In the genomic region with DNA sequence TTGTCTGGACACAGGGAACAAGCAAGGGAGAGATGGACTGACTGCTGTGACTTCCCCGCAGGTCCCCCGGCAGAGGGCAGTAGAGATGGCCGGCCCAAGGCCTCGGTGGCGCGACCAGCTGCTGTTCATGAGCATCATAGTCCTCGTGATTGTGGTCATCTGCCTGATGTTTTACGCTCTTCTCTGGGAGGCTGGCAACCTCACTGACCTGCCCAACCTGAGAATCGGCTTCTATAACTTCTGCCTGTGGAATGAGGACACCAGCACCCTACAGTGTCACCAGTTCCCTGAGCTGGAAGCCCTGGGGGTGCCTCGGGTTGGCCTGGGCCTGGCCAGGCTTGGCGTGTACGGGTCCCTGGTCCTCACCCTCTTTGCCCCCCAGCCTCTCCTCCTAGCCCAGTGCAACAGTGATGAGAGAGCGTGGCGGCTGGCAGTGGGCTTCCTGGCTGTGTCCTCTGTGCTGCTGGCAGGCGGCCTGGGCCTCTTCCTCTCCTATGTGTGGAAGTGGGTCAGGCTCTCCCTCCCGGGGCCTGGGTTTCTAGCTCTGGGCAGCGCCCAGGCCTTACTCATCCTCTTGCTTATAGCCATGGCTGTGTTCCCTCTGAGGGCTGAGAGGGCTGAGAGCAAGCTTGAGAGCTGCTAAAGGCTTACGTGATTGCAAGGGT, we compare ENCODE assay signal across 11 cellular contexts. TPM values are rescaled to one million over a fixed set of nuclear protein-coding genes. Genes with fewer than 3 reads are reported as not detected.
DNase-seq lines count a peak whose midpoint lies in the region; ATAC-seq and TF ChIP-seq lines count a peak whose summit lies in the region.
"Had no signal": no experiment of that assay in that cellular context is flagged by ENCODE, and none has a peak within 500 bp of the region (broad histone marks: within the 10 kb centered on the region; RNA-seq: fewer than 3 reads in every experiment).

No MANE protein-coding gene starts in this region.

- no peak for TF ChIP-seq POLR2A in breast epithelium (IDR thresholded peaks at IDR 0.05)

- H3K36me3 Mint-ChIP-seq in MCF 10A (ENCODE audit: insufficient read depth, unreplicated experiment) = peaks cover 31% of the 10 kb centered on the region
- peaks cover 41% of the 10 kb centered on the region for H3K36me3 Mint-ChIP-seq in type B pancreatic cell

- TF ChIP-seq CTCF in breast epithelium (IDR thresholded peaks at IDR 0.05) = no peak
- no peak for TF ChIP-seq CTCF in MCF 10A (IDR thresholded peaks at IDR 0.05; ENCODE audit: unreplicated experiment)
- peak; percentile 5 for TF ChIP-seq CTCF in kidney epithelial cell (IDR thresholded peaks at IDR 0.05; ENCODE audit: insufficient read depth, low read length, poor library complexity, severe bottlenecking)
- TF ChIP-seq CTCF in type B pancreatic cell (conservative IDR thresholded peaks at IDR 0.05) = no peak

- POLR2A ChIA-PET in MCF 10A (lab: Yijun Ruan, JAX) = interaction anchor here (0.9 to 3.2 kb wide), 5 partner anchors 8 to 178 kb away, joined by 3 to 11 read pairs (median 3); a partner anchor contains a TSS

- BruUV-seq in MCF 10A (replicated peaks; lab: Mats Ljungman, UMichigan) = no TSS peak

- H3K27me3 ChIP-seq in breast epithelium (no peaks in the 10 kb centered on the region), adipocyte (replicated peaks; ENCODE audit: control insufficient read depth, insufficient read depth, low read length) (no peaks in the 10 kb centered on the region), kidney epithelial cell (ENCODE audit: control insufficient read depth, insufficient read depth, low read length) (no peaks in the 10 kb centered on the region)
- H3K27me3 ChIP-seq: SJCRH30 had no signal

- no peak for ATAC-seq in GM21526 (IDR thresholded peaks at IDR 0.05; ENCODE audit: low FRiP score, unreplicated experiment)

- H3K27ac Mint-ChIP-seq in MCF 10A (ENCODE audit: low read depth, unreplicated experiment) = no peak overlapping the region
- H3K27ac Mint-ChIP-seq in type B pancreatic cell = peak overlapping the region; percentile 73

- H3K27ac ChIP-seq in breast epithelium = peak overlapping the region; percentile 94 to 98
- H3K27ac ChIP-seq: SJCRH30 had no signal

- intact Hi-C loops in breast epithelium (cut with DNase I; ENCODE audit: low total_unique reads) = no loop called here
- intact Hi-C loops in MCF 10A (cut with micrococcal nuclease) = no loop called here

- H3K36me3 ChIP-seq in breast epithelium = peaks cover 11% of the 10 kb centered on the region
- H3K36me3 ChIP-seq in adipocyte (ENCODE audit: control insufficient read depth, insufficient read depth, low read length, severe bottlenecking) = peaks cover 56% of the 10 kb centered on the region
- peaks cover 2% of the 10 kb centered on the region for H3K36me3 ChIP-seq in kidney epithelial cell (ENCODE audit: control insufficient read depth, insufficient read depth, low read length)

- H3K4me1 Mint-ChIP-seq in MCF 10A (ENCODE audit: insufficient read depth, unreplicated experiment) (peaks cover 24% of the 10 kb centered on the region), type B pancreatic cell (ENCODE audit: unreplicated experiment) (peaks cover 35% of the 10 kb centered on the region)

- H3K4me3 ChIP-seq in breast epithelium (no peak overlapping the region), adipocyte (ENCODE audit: low read length) (no peak overlapping the region), kidney epithelial cell (ENCODE audit: low read depth, low read length) (no peak overlapping the region)
- H3K4me3 ChIP-seq: SJCRH30 had no signal

- peaks cover 0 to 13% of the 10 kb centered on the region in 2 donors for H3K4me1 ChIP-seq in breast epithelium
- peaks cover 80% of the 10 kb centered on the region for H3K4me1 ChIP-seq in adipocyte (ENCODE audit: control insufficient read depth, insufficient read depth, low read length)

- H3K4me3 Mint-ChIP-seq in MCF 10A (ENCODE audit: unreplicated experiment) (no peak overlapping the region), type B pancreatic cell (no peak overlapping the region)

- no peak for DNase-seq in breast epithelium (ENCODE audit: low spot score in 2 of 2)
- DNase-seq in MCF 10A (ENCODE audit: unreplicated experiment) = no peak
- no peak for DNase-seq in adipocyte (ENCODE audit: low read depth)
- DNase-seq in kidney epithelial cell (ENCODE audit: low read depth) = no peak
- no peak for DNase-seq in type B pancreatic cell (ENCODE audit: extremely low spot score, unreplicated experiment)
- no peak for DNase-seq in NCI-H69 (lab: John Stamatoyannopoulos, UW)
- DNase-seq in mucosa of gallbladder (ENCODE audit: low spot score) = no peak
- DNase-seq: kidney glomerular epithelial cell, NCI-H1930, SJCRH30 had no signal

- CTCF ChIA-PET in MCF 10A (lab: Yijun Ruan, JAX) = interaction anchor here (1.2 kb wide), 1 partner anchor 177 kb away, joined by 5 read pairs; no protein-coding TSS in a partner anchor

- peak overlapping the region; percentile 58 for H3K9ac ChIP-seq in adipocyte (ENCODE audit: low read length)

- H3K9me3 Mint-ChIP-seq in MCF 10A (ENCODE audit: unreplicated experiment) (peaks cover 6% of the 10 kb centered on the region), type B pancreatic cell (peaks cover 5% of the 10 kb centered on the region)

- H3K27me3 Mint-ChIP-seq in MCF 10A (ENCODE audit: insufficient read depth, unreplicated experiment) = no peaks in the 10 kb centered on the region
- no peaks in the 10 kb centered on the region for H3K27me3 Mint-ChIP-seq in type B pancreatic cell

- no peaks in the 10 kb centered on the region for H3K9me3 ChIP-seq in breast epithelium
- H3K9me3 ChIP-seq in adipocyte (ENCODE audit: control insufficient read depth, low read length) = no peaks in the 10 kb centered on the region
- H3K9me3 ChIP-seq: SJCRH30 had no signal

RNA-seq across cellular contexts. Expression of a gene that starts 6.0 kb away (rescaled TPM):
- total RNA-seq in breast epithelium = 10 to 100 TPM; 36.8 to 41.6 (median 41.6) TPM
- total RNA-seq in MCF 10A (2022) = 66.0 and 71.0 TPM in 2 replicates
- 74.2 and 76.5 TPM in 2 replicates for total RNA-seq in kidney epithelial cell
- total RNA-seq in type B pancreatic cell (ENCODE audit: low replicate concordance) = 43.4 and 51.0 TPM in 2 replicates
- total RNA-seq in mucosa of gallbladder = 43.9 TPM

RNA-seq across cellular contexts. Expression of a gene that starts 16.6 kb away (rescaled TPM):
- total RNA-seq in breast epithelium = 10 to 100 TPM; 23.1 to 55.7 (median 52.8) TPM
- total RNA-seq in MCF 10A (2022) = not detected in 2 replicates
- 0.75 and 1.8 TPM in 2 replicates for total RNA-seq in kidney epithelial cell
- total RNA-seq in type B pancreatic cell (ENCODE audit: low replicate concordance) = 0.68 and 2.0 TPM in 2 replicates
- total RNA-seq in mucosa of gallbladder = 19.4 TPM

RNA-seq across cellular contexts. Expression of a gene that starts 46.8 kb away (rescaled TPM):
- total RNA-seq in breast epithelium = 10 to 100 TPM; 21.4 to 26.5 (median 23.1) TPM
- total RNA-seq in MCF 10A (2022) = 6.7 and 7.3 TPM in 2 replicates
- total RNA-seq in kidney epithelial cell = 8.5 and 14.1 TPM in 2 replicates
- 10.0 and 25.8 TPM in 2 replicates for total RNA-seq in type B pancreatic cell (ENCODE audit: low replicate concordance)
- 18.6 TPM for total RNA-seq in mucosa of gallbladder
